In the genomic region with DNA sequence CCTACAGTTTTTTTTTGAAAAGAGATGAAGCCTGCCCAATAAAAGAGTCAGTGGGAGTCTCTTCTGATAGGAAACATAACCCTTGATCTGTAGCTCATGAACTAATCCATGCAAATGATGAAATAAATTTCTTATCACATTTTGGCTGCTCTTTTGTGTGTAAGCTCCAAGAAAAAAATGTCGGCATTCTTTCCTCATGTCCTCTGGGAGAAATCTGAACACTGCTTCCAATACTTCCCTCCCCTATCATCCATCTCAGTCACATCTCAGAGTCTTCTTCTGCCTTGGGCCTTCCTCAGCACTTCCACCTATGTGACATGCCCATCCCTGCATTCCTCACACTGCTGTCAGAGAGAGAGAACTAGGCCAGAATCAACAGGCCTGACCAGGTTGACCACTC, we compare ENCODE assay signal across 26 cellular contexts.
"Had no signal": no experiment of that assay in that cellular context is flagged by ENCODE, and none has a peak within 500 bp of the region (broad histone marks: within the 10 kb centered on the region; RNA-seq: fewer than 3 reads in every experiment).

No MANE protein-coding gene starts in this region.

- H2AFZ ChIP-seq: hepatocyte had no signal

- H3K4me3 ChIP-seq: dorsolateral prefrontal cortex, gastrocnemius medialis, heart left ventricle, hepatocyte, left lung, lung, ovary, psoas muscle, skin epidermis, spleen, testis, tibial artery had no signal

- H3K4me2 ChIP-seq: hepatocyte had no signal

- H3K79me2 ChIP-seq: hepatocyte had no signal

- DNase-seq: caudate nucleus; cerebellar nuclear complex; cortex of kidney; dorsolateral prefrontal cortex; effector CD4-positive, alpha-beta T cell; foreskin fibroblast; gastrocnemius medialis; heart left ventricle; kidney; left lung; naive thymus-derived CD4-positive, alpha-beta T cell; nephron progenitor cell; nucleus accumbens; ovary; posterior cingulate gyrus; psoas muscle; spleen; stimulated activated CD4-positive, alpha-beta T cell treated with anti-CD3 and anti-CD28 coated beads, Interleukin-4, amount 100 ng/mL, for 4 hours; stimulated activated naive CD8-positive, alpha-beta T cell treated with anti-CD3 and anti-CD28 coated beads, Interleukin-15, Interleukin-2, amounts not matched to agents 100 U/mL and 50 U/mL, for 24 hours; substantia nigra; testis; tibial artery had no signal

- H3K27ac ChIP-seq: dorsolateral prefrontal cortex, gastrocnemius medialis, heart left ventricle, hepatocyte, left lung, ovary, psoas muscle, skin epidermis, spleen, testis, tibial artery had no signal

- H3K36me3 ChIP-seq: gastrocnemius medialis, heart left ventricle, left lung, ovary, spleen, tibial artery had no signal

- H3K27me3 ChIP-seq: dorsolateral prefrontal cortex, gastrocnemius medialis, heart left ventricle, hepatocyte, left lung, ovary, spleen, testis, tibial artery had no signal

- FAIRE-seq: kidney had no signal

- ATAC-seq: gastrocnemius medialis; left lung; naive thymus-derived CD4-positive, alpha-beta T cell; psoas muscle; stimulated activated memory B cell treated with anti-CD40 and anti-IgM and Interleukin-4, amounts not matched to agents 10 μg/mL and 1 μg/mL and 100 μg/mL, for 72 hours; stimulated activated naive CD8-positive, alpha-beta T cell treated with anti-CD3 and anti-CD28 coated beads, Interleukin-15, Interleukin-2, amounts not matched to agents 100 U/mL and 50 U/mL, for 24 hours had no signal

- H3K9me3 ChIP-seq: gastrocnemius medialis, heart left ventricle, ovary, psoas muscle, spleen, testis, tibial artery had no signal

- H3K4me1 ChIP-seq: gastrocnemius medialis, left lung, psoas muscle, spleen, testis, tibial artery had no signal
